ENCODE assay signal across 11 cellular contexts in the genomic region with DNA sequence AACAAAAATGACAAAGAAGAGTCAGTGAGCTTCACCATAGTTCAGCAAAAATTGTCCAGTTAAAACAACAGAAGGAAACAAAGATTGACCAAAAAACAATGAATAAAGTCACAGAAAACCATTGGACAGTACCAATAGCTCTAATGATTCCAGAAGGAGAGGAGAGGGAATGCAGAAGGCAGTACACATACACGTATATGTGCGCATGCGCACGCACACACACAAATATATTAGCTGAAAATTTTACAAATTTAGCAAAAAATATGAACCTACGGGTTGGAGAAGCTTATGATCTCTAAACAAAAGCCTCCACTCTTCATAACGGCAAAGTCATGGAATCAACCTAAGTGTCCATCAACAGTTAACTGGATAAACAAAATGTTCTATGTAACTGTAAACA.
"Had no signal": no experiment of that assay in that cellular context is flagged by ENCODE, and none has a peak within 500 bp of the region (broad histone marks: within the 10 kb centered on the region; RNA-seq: fewer than 3 reads in every experiment).

No MANE protein-coding gene starts in this region.

- H3K9me3 ChIP-seq: HAP-1 had no signal

- H3K36me3 ChIP-seq: HAP-1 had no signal

- H2AFZ ChIP-seq: GM23248, GM23338 had no signal

- H3K4me1 ChIP-seq: HAP-1 had no signal

- H3K27ac ChIP-seq: GM23248 had no signal

- H3K4me3 ChIP-seq: GM23248, GM23338, HAP-1 had no signal

- H3K4me2 ChIP-seq: GM23338 had no signal

- ATAC-seq: HCT116 had no signal

- H3K9ac ChIP-seq: GM23248 had no signal

- FAIRE-seq: H1, H54 had no signal

- DNase-seq: GM23248, GOT3, H7, H9, HCEC 1CT, HFFc6 had no signal
